6 cellular contexts compared by ENCODE assay signal in genomic region chr1:150775931-150776495, GRCh38. TPM values are rescaled to one million over a fixed set of nuclear protein-coding genes. Genes with fewer than 3 reads are reported as not detected.
"Had no signal": no experiment of that assay in that cellular context is flagged by ENCODE, and none has a peak within 500 bp of the region (broad histone marks: within the 10 kb centered on the region; RNA-seq: fewer than 3 reads in every experiment).

No MANE protein-coding gene starts in this region.

RNA-seq across cellular contexts. Expression of gene HORMAD1, which starts 55.3 kb away (rescaled TPM):
- total RNA-seq: mucosa of gallbladder, neural crest cell, osteocyte, sigmoid colon, thoracic aorta had no signal
- polyA plus RNA-seq: psoas muscle had no signal
